In the genomic region with DNA sequence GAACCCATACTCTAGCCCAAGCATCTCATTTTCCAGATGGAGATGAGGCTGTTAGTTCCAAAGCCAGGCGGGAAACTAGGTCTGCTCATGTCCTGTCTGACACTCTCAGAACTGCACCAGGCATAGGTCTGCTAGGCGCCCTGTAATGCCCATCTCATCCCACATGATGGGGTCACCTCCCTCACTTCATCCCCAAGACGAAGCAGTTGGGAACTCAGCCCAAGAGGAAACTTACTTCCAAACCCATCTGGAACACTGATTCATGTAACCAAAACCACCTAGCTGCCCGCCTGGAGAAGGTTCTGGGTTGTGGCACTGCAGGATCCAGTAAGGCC, we compare ENCODE assay signal across 18 cellular contexts.
DNase-seq lines count a peak whose midpoint lies in the region; ATAC-seq and TF ChIP-seq lines count a peak whose summit lies in the region.
"Had no signal": no experiment of that assay in that cellular context is flagged by ENCODE, and none has a peak within 500 bp of the region (broad histone marks: within the 10 kb centered on the region; RNA-seq: fewer than 3 reads in every experiment).

No MANE protein-coding gene starts in this region.

- H4K91ac ChIP-seq in mesenchymal stem cell (ENCODE audit: low read length) = peak overlapping the region; percentile 34

- no peak overlapping the region for H2BK5ac ChIP-seq in mesenchymal stem cell (ENCODE audit: low read depth, low read length, poor library complexity, severe bottlenecking)

- no peaks in the 10 kb centered on the region for H3K79me1 ChIP-seq in mesenchymal stem cell (replicated peaks; ENCODE audit: low read length, poor library complexity, severe bottlenecking)

- CTCF ChIA-PET in WTC11 (lab: Charles Lee) = interaction anchor here (0.7 to 1.5 kb wide), 3 partner anchors 138 to 375 kb away, joined by 3 read pairs; no protein-coding TSS in a partner anchor

- no peaks in the 10 kb centered on the region for H3K36me3 ChIP-seq in mesenchymal stem cell (ENCODE audit: control insufficient read depth in 1 of 2, insufficient read depth in 2 of 2, low read depth in 1 of 2, low read length in 2 of 2)

- H3K27ac Mint-ChIP-seq in WTC11 = no peak overlapping the region
- H3K27ac Mint-ChIP-seq: activated CD4-positive, alpha-beta T cell treated with anti-CD3 and anti-CD28 coated beads for 36 hours; activated naive CD8-positive, alpha-beta T cell treated with anti-CD3 and anti-CD28 coated beads for 36 hours; activated T-helper 1 cell treated with anti-CD3 and anti-CD28 coated beads, Interleukin-12 subunit alpha, Interleukin-12 subunit beta, Interleukin-2, Interleukin-4 antibody, amounts not matched to agents 30 ng/mL and 10 ng/mL and 1 ng/mL, durations not matched to agents 14 hours and 24 hours and 36 hours had no signal

- ATAC-seq in WTC11 (peak; percentile 22; the same call in 1 of the 2 replicates), GM19452 (IDR thresholded peaks at IDR 0.05; ENCODE audit: unreplicated experiment) (no peak), HG03521 (IDR thresholded peaks at IDR 0.05; ENCODE audit: unreplicated experiment) (no peak), GM18498 (IDR thresholded peaks at IDR 0.05; ENCODE audit: unreplicated experiment) (no peak), GM19324 (IDR thresholded peaks at IDR 0.05; ENCODE audit: low FRiP score, unreplicated experiment) (no peak)
- ATAC-seq: activated CD4-positive, alpha-beta T cell treated with anti-CD3 and anti-CD28 coated beads for 36 hours; esophagus mucosa; HepG2 had no signal

- no peak overlapping the region for H2BK12ac ChIP-seq in mesenchymal stem cell (ENCODE audit: low read length in 2 of 2)

- H3K14ac ChIP-seq in mesenchymal stem cell (ENCODE audit: low read length in 2 of 2) = no peak overlapping the region

- no peak overlapping the region for H3K4ac ChIP-seq in mesenchymal stem cell (ENCODE audit: low read depth in 1 of 2, low read length in 2 of 2)

- no peak overlapping the region for H2BK120ac ChIP-seq in mesenchymal stem cell (ENCODE audit: low read depth, low read length)

- H3K4me1 Mint-ChIP-seq in WTC11 = no peaks in the 10 kb centered on the region; the same call in 1 of the 2 replicates

- no peaks in the 10 kb centered on the region for H3K27me3 Mint-ChIP-seq in WTC11 (ENCODE audit: low read depth)

- no peak overlapping the region for H3K4me2 ChIP-seq in mesenchymal stem cell (ENCODE audit: low read length, poor library complexity, severe bottlenecking)

- no peak overlapping the region for H4K8ac ChIP-seq in mesenchymal stem cell (ENCODE audit: low read length)

- DNase-seq in AG08395 (ENCODE audit: low spot score) = peak; percentile 39
- DNase-seq in HCEC 1CT = peak; percentile 81
- DNase-seq in WTC11 (ENCODE audit: low spot score) = no peak
- peak; percentile 16 for DNase-seq in mesenchymal stem cell
- DNase-seq: activated CD4-positive, alpha-beta T cell treated with anti-CD3 and anti-CD28 coated beads for 36 hours; activated naive CD8-positive, alpha-beta T cell treated with anti-CD3 and anti-CD28 coated beads for 36 hours; effector memory CD4-positive, alpha-beta T cell; GF-D8; NCI-H1417 treated with DMSO at 0.1 percent for 48 hours; stimulated activated CD4-positive, alpha-beta T cell treated with anti-CD3 and anti-CD28 coated beads, Interleukin-4, amount 100 ng/mL, for 4 hours; T-helper 1 cell had no signal

- H3K23ac ChIP-seq in mesenchymal stem cell (ENCODE audit: low read length in 2 of 2) = no peak overlapping the region

- H3K4me3 ChIP-seq in mesenchymal stem cell (ENCODE audit: insufficient read depth in 1 of 2, low read depth in 1 of 2, low read length in 2 of 2) = no peak overlapping the region

- H3K9me3 ChIP-seq in mesenchymal stem cell (ENCODE audit: control insufficient read depth, low read length) = no peaks in the 10 kb centered on the region

- POLR2A ChIA-PET in WTC11 (lab: Charles Lee) = no interaction called here

- peaks cover 2% of the 10 kb centered on the region for H3K4me1 ChIP-seq in mesenchymal stem cell (ENCODE audit: control insufficient read depth, insufficient read depth, low read depth, low read length)

- 82% methylated on average over 4 of the region's 4 CpGs for WGBS in mesenchymal stem cell

- H3K9ac ChIP-seq in mesenchymal stem cell (ENCODE audit: low read length) = no peak overlapping the region

- no peak overlapping the region for H3K27ac ChIP-seq in mesenchymal stem cell (ENCODE audit: low read length, poor library complexity, severe bottlenecking)

- no peak for TF ChIP-seq CTCF in WTC11 (IDR thresholded peaks at IDR 0.05)

- H3K9me3 Mint-ChIP-seq in WTC11 = peaks cover 2% of the 10 kb centered on the region
- H3K9me3 Mint-ChIP-seq: activated naive CD8-positive, alpha-beta T cell treated with anti-CD3 and anti-CD28 coated beads for 36 hours; activated T-helper 1 cell treated with anti-CD3 and anti-CD28 coated beads, Interleukin-12 subunit alpha, Interleukin-12 subunit beta, Interleukin-2, Interleukin-4 antibody, amounts not matched to agents 30 ng/mL and 10 ng/mL and 1 ng/mL, durations not matched to agents 14 hours and 24 hours and 36 hours had no signal

- H3K36me3 Mint-ChIP-seq in WTC11 = no peaks in the 10 kb centered on the region
- H3K36me3 Mint-ChIP-seq: activated naive CD8-positive, alpha-beta T cell treated with anti-CD3 and anti-CD28 coated beads for 36 hours had no signal

- no peak overlapping the region for H2AK5ac ChIP-seq in mesenchymal stem cell (ENCODE audit: low read length, severe bottlenecking)

- no peak overlapping the region for H3K4me3 Mint-ChIP-seq in WTC11
- H3K4me3 Mint-ChIP-seq: activated CD4-positive, alpha-beta T cell treated with anti-CD3 and anti-CD28 coated beads for 36 hours; activated naive CD8-positive, alpha-beta T cell treated with anti-CD3 and anti-CD28 coated beads for 36 hours; activated T-helper 1 cell treated with anti-CD3 and anti-CD28 coated beads, Interleukin-12 subunit alpha, Interleukin-12 subunit beta, Interleukin-2, Interleukin-4 antibody, amounts not matched to agents 30 ng/mL and 10 ng/mL and 1 ng/mL, durations not matched to agents 14 hours and 24 hours and 36 hours had no signal

- H2BK15ac ChIP-seq in mesenchymal stem cell (ENCODE audit: low read depth, poor library complexity, severe bottlenecking) = peak overlapping the region; percentile 36

- no peak overlapping the region for H2AFZ ChIP-seq in mesenchymal stem cell (ENCODE audit: low read depth, low read length)

- H3K27me3 ChIP-seq in mesenchymal stem cell (ENCODE audit: control insufficient read depth in 1 of 2, insufficient read depth in 1 of 2, low read length in 2 of 2) = peaks cover 0 to 31% of the 10 kb centered on the region in 2 experiments

- H3K18ac ChIP-seq in mesenchymal stem cell (ENCODE audit: low read depth in 1 of 2, low read length in 2 of 2) = peak overlapping the region in 1 of 2 experiments; percentile 44

TF ChIP-seq in WTC11, 78 proteins besides CTCF, POLR2A, EP300 and RAD21 (continues in another document):
- TF ChIP-seq, protein P1, sequence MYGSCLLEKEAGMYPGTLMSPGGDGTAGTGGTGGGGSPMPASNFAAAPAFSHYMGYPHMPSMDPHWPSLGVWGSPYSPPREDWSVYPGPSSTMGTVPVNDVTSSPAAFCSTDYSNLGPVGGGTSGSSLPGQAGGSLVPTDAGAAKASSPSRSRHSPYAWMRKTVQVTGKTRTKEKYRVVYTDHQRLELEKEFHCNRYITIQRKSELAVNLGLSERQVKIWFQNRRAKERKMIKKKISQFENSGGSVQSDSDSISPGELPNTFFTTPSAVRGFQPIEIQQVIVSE (CRISPR knock-in tag; IDR thresholded peaks at IDR 0.05; ENCODE audit: borderline replicate concordance) = no peak
- TF ChIP-seq TP53 (CRISPR knock-in tag; IDR thresholded peaks at IDR 0.05) (no peak), OVOL2 (CRISPR knock-in tag; IDR thresholded peaks at IDR 0.05; ENCODE audit: borderline replicate concordance) (no peak), RELA (CRISPR knock-in tag; IDR thresholded peaks at IDR 0.05; ENCODE audit: borderline replicate concordance) (no peak)
- TF ChIP-seq, protein P2, sequence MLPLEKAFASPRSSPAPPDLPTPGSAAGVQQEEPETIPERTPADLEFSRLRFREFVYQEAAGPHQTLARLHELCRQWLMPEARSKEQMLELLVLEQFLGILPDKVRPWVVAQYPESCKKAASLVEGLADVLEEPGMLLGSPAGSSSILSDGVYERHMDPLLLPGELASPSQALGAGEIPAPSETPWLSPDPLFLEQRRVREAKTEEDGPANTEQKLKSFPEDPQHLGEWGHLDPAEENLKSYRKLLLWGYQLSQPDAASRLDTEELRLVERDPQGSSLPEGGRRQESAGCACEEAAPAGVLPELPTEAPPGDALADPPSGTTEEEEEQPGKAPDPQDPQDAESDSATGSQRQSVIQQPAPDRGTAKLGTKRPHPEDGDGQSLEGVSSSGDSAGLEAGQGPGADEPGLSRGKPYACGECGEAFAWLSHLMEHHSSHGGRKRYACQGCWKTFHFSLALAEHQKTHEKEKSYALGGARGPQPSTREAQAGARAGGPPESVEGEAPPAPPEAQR (CRISPR knock-in tag; IDR thresholded peaks at IDR 0.05) = no peak
- TF ChIP-seq, protein P3, sequence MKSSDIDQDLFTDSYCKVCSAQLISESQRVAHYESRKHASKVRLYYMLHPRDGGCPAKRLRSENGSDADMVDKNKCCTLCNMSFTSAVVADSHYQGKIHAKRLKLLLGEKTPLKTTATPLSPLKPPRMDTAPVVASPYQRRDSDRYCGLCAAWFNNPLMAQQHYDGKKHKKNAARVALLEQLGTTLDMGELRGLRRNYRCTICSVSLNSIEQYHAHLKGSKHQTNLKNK (CRISPR knock-in tag; IDR thresholded peaks at IDR 0.05) = no peak
- TF ChIP-seq, protein P4, sequence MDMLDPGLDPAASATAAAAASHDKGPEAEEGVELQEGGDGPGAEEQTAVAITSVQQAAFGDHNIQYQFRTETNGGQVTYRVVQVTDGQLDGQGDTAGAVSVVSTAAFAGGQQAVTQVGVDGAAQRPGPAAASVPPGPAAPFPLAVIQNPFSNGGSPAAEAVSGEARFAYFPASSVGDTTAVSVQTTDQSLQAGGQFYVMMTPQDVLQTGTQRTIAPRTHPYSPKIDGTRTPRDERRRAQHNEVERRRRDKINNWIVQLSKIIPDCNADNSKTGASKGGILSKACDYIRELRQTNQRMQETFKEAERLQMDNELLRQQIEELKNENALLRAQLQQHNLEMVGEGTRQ (CRISPR knock-in tag; IDR thresholded peaks at IDR 0.05) = no peak
- TF ChIP-seq, protein P5, sequence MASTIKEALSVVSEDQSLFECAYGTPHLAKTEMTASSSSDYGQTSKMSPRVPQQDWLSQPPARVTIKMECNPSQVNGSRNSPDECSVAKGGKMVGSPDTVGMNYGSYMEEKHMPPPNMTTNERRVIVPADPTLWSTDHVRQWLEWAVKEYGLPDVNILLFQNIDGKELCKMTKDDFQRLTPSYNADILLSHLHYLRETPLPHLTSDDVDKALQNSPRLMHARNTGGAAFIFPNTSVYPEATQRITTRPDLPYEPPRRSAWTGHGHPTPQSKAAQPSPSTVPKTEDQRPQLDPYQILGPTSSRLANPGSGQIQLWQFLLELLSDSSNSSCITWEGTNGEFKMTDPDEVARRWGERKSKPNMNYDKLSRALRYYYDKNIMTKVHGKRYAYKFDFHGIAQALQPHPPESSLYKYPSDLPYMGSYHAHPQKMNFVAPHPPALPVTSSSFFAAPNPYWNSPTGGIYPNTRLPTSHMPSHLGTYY (CRISPR knock-in tag; IDR thresholded peaks at IDR 0.05) = no peak
